1 cellular context compared by ENCODE assay signal in genomic region chr1:151511636-151512215, GRCh38.
A peak's percentile ranks its signal among the peaks of the same experiment; 100 is the strongest.
TF ChIP-seq lines count a peak whose summit lies in the region.

No MANE protein-coding gene starts in this region.

TF ChIP-seq in HEK293, 187 proteins besides CTCF, POLR2A, EP300 and RAD21 (continued from another document and continues in another):
- TF ChIP-seq ZNF518A (tag by site-specific recombination; conservative IDR thresholded peaks at IDR 0.05; ENCODE audit: low read depth) (no peak), ZFP69B (tag by site-specific recombination; IDR thresholded peaks at IDR 0.05) (no peak), ZNF707 (tag by site-specific recombination; IDR thresholded peaks at IDR 0.05) (no peak), ZNF404 (tag by site-specific recombination; IDR thresholded peaks at IDR 0.05) (no peak), ZBTB49 (tag by site-specific recombination; IDR thresholded peaks at IDR 0.05; ENCODE audit: low read depth) (no peak), OVOL3 (tag by site-specific recombination; IDR thresholded peaks at IDR 0.05) (no peak), ZNF157 (tag by site-specific recombination; IDR thresholded peaks at IDR 0.05) (no peak), ZBTB21 (tag by site-specific recombination; IDR thresholded peaks at IDR 0.05) (no peak), PATZ1 (tag by site-specific recombination; IDR thresholded peaks at IDR 0.05) (no peak), ZNF747 (tag by site-specific recombination; IDR thresholded peaks at IDR 0.05) (no peak), REPIN1 (tag by site-specific recombination; IDR thresholded peaks at IDR 0.05; ENCODE audit: low read depth) (no peak), TRIM28 (IDR thresholded peaks at IDR 0.05; ENCODE audit: borderline replicate concordance, low read length) (no peak), ZNF623 (tag by site-specific recombination; IDR thresholded peaks at IDR 0.05) (no peak), ZNF785 (tag by site-specific recombination; IDR thresholded peaks at IDR 0.05) (no peak), ZBTB7A (tag by site-specific recombination; IDR thresholded peaks at IDR 0.05; ENCODE audit: low read depth) (no peak), ZNF792 (tag by site-specific recombination; IDR thresholded peaks at IDR 0.05) (no peak), TSHZ1 (tag by site-specific recombination; IDR thresholded peaks at IDR 0.05; ENCODE audit: borderline replicate concordance) (no peak), ZBTB6 (tag by site-specific recombination; IDR thresholded peaks at IDR 0.05) (no peak), HOXD13 (CRISPR knock-in tag; IDR thresholded peaks at IDR 0.05; ENCODE audit: borderline replicate concordance) (no peak), ZNF24 (tag by site-specific recombination; IDR thresholded peaks at IDR 0.05) (no peak), ZBTB17 (tag by site-specific recombination; IDR thresholded peaks at IDR 0.05) (no peak; the same call in 1 of the 2 replicates), KLF1 (tag by site-specific recombination; IDR thresholded peaks at IDR 0.05) (no peak), ZNF341 (tag by site-specific recombination; IDR thresholded peaks at IDR 0.05; ENCODE audit: low read depth) (peak; percentile 80), ZNF777 (tag by site-specific recombination; IDR thresholded peaks at IDR 0.05; ENCODE audit: borderline replicate concordance) (peak; percentile 61; the same call in 1 of the 2 replicates), ZNF449 (tag by site-specific recombination; IDR thresholded peaks at IDR 0.05) (peak; percentile 1; the same call in 1 of the 2 replicates), KLF9 (tag by site-specific recombination; IDR thresholded peaks at IDR 0.05; ENCODE audit: low read depth) (no peak), ZNF274 (IDR thresholded peaks at IDR 0.05; ENCODE audit: low read length) (no peak), ZNF274 (tag by site-specific recombination; IDR thresholded peaks at IDR 0.05; ENCODE audit: borderline replicate concordance) (no peak)
- TF ChIP-seq, protein P1, sequence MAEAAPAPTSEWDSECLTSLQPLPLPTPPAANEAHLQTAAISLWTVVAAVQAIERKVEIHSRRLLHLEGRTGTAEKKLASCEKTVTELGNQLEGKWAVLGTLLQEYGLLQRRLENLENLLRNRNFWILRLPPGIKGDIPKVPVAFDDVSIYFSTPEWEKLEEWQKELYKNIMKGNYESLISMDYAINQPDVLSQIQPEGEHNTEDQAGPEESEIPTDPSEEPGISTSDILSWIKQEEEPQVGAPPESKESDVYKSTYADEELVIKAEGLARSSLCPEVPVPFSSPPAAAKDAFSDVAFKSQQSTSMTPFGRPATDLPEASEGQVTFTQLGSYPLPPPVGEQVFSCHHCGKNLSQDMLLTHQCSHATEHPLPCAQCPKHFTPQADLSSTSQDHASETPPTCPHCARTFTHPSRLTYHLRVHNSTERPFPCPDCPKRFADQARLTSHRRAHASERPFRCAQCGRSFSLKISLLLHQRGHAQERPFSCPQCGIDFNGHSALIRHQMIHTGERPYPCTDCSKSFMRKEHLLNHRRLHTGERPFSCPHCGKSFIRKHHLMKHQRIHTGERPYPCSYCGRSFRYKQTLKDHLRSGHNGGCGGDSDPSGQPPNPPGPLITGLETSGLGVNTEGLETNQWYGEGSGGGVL (tag by site-specific recombination; IDR thresholded peaks at IDR 0.05): no peak
- TF ChIP-seq, protein P2, sequence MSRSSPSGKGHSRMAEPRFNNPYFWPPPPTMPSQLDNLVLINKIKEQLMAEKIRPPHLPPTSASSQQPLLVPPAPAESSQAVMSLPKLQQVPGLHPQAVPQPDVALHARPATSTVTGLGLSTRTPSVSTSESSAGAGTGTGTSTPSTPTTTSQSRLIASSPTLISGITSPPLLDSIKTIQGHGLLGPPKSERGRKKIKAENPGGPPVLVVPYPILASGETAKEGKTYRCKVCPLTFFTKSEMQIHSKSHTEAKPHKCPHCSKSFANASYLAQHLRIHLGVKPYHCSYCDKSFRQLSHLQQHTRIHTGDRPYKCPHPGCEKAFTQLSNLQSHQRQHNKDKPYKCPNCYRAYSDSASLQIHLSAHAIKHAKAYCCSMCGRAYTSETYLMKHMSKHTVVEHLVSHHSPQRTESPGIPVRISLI (tag by site-specific recombination; IDR thresholded peaks at IDR 0.05): no peak
- TF ChIP-seq, protein P3, sequence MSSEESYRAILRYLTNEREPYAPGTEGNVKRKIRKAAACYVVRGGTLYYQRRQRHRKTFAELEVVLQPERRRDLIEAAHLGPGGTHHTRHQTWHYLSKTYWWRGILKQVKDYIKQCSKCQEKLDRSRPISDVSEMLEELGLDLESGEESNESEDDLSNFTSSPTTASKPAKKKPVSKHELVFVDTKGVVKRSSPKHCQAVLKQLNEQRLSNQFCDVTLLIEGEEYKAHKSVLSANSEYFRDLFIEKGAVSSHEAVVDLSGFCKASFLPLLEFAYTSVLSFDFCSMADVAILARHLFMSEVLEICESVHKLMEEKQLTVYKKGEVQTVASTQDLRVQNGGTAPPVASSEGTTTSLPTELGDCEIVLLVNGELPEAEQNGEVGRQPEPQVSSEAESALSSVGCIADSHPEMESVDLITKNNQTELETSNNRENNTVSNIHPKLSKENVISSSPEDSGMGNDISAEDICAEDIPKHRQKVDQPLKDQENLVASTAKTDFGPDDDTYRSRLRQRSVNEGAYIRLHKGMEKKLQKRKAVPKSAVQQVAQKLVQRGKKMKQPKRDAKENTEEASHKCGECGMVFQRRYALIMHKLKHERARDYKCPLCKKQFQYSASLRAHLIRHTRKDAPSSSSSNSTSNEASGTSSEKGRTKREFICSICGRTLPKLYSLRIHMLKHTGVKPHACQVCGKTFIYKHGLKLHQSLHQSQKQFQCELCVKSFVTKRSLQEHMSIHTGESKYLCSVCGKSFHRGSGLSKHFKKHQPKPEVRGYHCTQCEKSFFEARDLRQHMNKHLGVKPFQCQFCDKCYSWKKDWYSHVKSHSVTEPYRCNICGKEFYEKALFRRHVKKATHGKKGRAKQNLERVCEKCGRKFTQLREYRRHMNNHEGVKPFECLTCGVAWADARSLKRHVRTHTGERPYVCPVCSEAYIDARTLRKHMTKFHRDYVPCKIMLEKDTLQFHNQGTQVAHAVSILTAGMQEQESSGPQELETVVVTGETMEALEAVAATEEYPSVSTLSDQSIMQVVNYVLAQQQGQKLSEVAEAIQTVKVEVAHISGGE (tag by site-specific recombination; conservative IDR thresholded peaks at IDR 0.05; ENCODE audit: low read depth): 0 out of 2 replicates have a peak, but pooled peaks have one; percentile 28
